8 cellular contexts compared by ENCODE assay signal in genomic region chr2:219308142-219309093, GRCh38. TPM values are rescaled to one million over a fixed set of nuclear protein-coding genes. Genes with fewer than 3 reads are reported as not detected.
DNase-seq lines count a peak whose midpoint lies in the region; ATAC-seq and TF ChIP-seq lines count a peak whose summit lies in the region.

No MANE protein-coding gene starts in this region.

- H3K9me2 ChIP-seq in PC-9 (ENCODE audit: insufficient read depth) = no peaks in the 10 kb centered on the region

- peak overlapping the region; percentile 26; the same call in 1 of the 2 replicates for H3K4me2 ChIP-seq in PC-9

- no peak for TF ChIP-seq CTCF in AG09309 (IDR thresholded peaks at IDR 0.05; ENCODE audit: control insufficient read depth, insufficient read depth, low read depth, low read length, missing control alignments)
- no peak for TF ChIP-seq CTCF in PC-9 (conservative IDR thresholded peaks at IDR 0.05)
- TF ChIP-seq CTCF in fibroblast of the aortic adventitia (IDR thresholded peaks at IDR 0.05; ENCODE audit: insufficient read depth, low read length) = no peak

- ATAC-seq in HG03342 (IDR thresholded peaks at IDR 0.05; ENCODE audit: unreplicated experiment) = no peak
- no peak for ATAC-seq in HG03460 (IDR thresholded peaks at IDR 0.05; ENCODE audit: unreplicated experiment)

- no peak overlapping the region for H2AFZ ChIP-seq in PC-9

- H3K79me2 ChIP-seq in PC-9 (ENCODE audit: low read depth) = no peaks in the 10 kb centered on the region

- intact Hi-C loops in PC-9 (cut with micrococcal nuclease; ENCODE audit: unreplicated experiment) = loop anchor here (5.0 to 10.0 kb wide), 2 partner anchors 59 to 254 kb away; no protein-coding TSS in a partner anchor

- H3K36me3 ChIP-seq in PC-9 (ENCODE audit: low read depth) = no peaks in the 10 kb centered on the region

- POLR2A ChIA-PET in PC-9 (lab: Charles Lee; ENCODE audit: unreplicated experiment) = interaction anchor here (0.6 kb wide), 1 partner anchor 757 kb away, joined by 6 read pairs; no protein-coding TSS in a partner anchor

- H3K4me3 ChIP-seq in AG09309 (ENCODE audit: control insufficient read depth, low read depth, low read length) (peak overlapping the region; percentile 15), PC-9 (no peak overlapping the region), fibroblast of the aortic adventitia (ENCODE audit: low read depth, low read length) (peak overlapping the region; percentile 38)

- CTCF ChIA-PET in PC-9 (lab: Charles Lee) = no interaction called here

- H3K27ac ChIP-seq in PC-9 = no peak overlapping the region

- no peak for DNase-seq in AG09309 (ENCODE audit: low read depth)
- peak; percentile 5 for DNase-seq in HCEC 1CT
- peak in 1 of 2 experiments; percentile 63 for DNase-seq in PC-9
- peak; percentile 40 for DNase-seq in activated T-helper 1 cell treated with Interleukin-2 at 50 U/mL for 16 hours (ENCODE audit: low read depth)
- DNase-seq in fibroblast of the aortic adventitia (ENCODE audit: low read depth) = peak; percentile 62
- peak; percentile 57 for DNase-seq in occipital lobe (lab: John Stamatoyannopoulos, UW)

- no peaks in the 10 kb centered on the region for H3F3A ChIP-seq in PC-9 (ENCODE audit: insufficient read depth, low read depth)

- H4K20me1 ChIP-seq in PC-9 (ENCODE audit: insufficient read depth) = 0 out of 2 replicates have a peak, but pooled peaks cover 3% of the 10 kb centered on the region

- H3K9me3 ChIP-seq in PC-9 (ENCODE audit: insufficient read depth, low read depth) = no peaks in the 10 kb centered on the region

- H3K4me1 ChIP-seq in PC-9 (replicated peaks; ENCODE audit: insufficient read depth) = no peaks in the 10 kb centered on the region

- peaks cover 44% of the 10 kb centered on the region for H3K27me3 ChIP-seq in PC-9 (ENCODE audit: insufficient read depth, low read depth)

- no TSS peak for BruUV-seq in PC-9 (replicated peaks; lab: Mats Ljungman, UMichigan)

RNA-seq across cellular contexts. Expression of gene PTPRN, which starts 0.8 kb away (rescaled TPM):
- total RNA-seq in PC-9 (2021) (not detected in 2 replicates), fibroblast of the aortic adventitia (ENCODE audit: low replicate concordance) (0.36 and 1.8 TPM in 2 replicates), occipital lobe (32.6 TPM)

RNA-seq across cellular contexts. Expression of gene RESP18, which starts 24.1 kb away (rescaled TPM):
- total RNA-seq in PC-9 (2021) = not detected in 2 replicates
- not detected in 2 replicates for total RNA-seq in fibroblast of the aortic adventitia (ENCODE audit: low replicate concordance)
- total RNA-seq in occipital lobe = not detected

RNA-seq across cellular contexts. Expression of gene DNAJB2, which starts 29.3 kb away (rescaled TPM):
- 38.5 and 47.5 TPM in 2 replicates for total RNA-seq in PC-9 (2021)
- total RNA-seq in fibroblast of the aortic adventitia (ENCODE audit: low replicate concordance) = 28.0 and 41.7 TPM in 2 replicates
- 73.2 TPM for total RNA-seq in occipital lobe

RNA-seq across cellular contexts. Expression of gene TUBA4A, which starts 54.7 kb away (rescaled TPM):
- 118 and 157 TPM in 2 replicates for total RNA-seq in PC-9 (2021)
- total RNA-seq in fibroblast of the aortic adventitia (ENCODE audit: low replicate concordance) = 9.7 and 25.6 TPM in 2 replicates
- 2.7 TPM for total RNA-seq in occipital lobe

RNA-seq across cellular contexts. Expression of gene TUBA4B, which starts 55.4 kb away (rescaled TPM):
- not detected in 2 replicates for total RNA-seq in PC-9 (2021)
- total RNA-seq in fibroblast of the aortic adventitia (ENCODE audit: low replicate concordance) = not detected in 2 replicates
- total RNA-seq in occipital lobe = not detected

Comparison
In these comparisons a context has a peak if more than half of its experiments do, and no peak if none do; other contexts are left out.
1. RNA of gene PTPRN, which starts 0.8 kb away (total RNA-seq): 32.6 TPM in occipital lobe (single experiment); 0.36 to 1.8 TPM in fibroblast of the aortic adventitia and not detected in PC-9; every median in the first group is over 10 times any median in the second.